ENCODE assay signal across 2 cellular contexts in the genomic region with DNA sequence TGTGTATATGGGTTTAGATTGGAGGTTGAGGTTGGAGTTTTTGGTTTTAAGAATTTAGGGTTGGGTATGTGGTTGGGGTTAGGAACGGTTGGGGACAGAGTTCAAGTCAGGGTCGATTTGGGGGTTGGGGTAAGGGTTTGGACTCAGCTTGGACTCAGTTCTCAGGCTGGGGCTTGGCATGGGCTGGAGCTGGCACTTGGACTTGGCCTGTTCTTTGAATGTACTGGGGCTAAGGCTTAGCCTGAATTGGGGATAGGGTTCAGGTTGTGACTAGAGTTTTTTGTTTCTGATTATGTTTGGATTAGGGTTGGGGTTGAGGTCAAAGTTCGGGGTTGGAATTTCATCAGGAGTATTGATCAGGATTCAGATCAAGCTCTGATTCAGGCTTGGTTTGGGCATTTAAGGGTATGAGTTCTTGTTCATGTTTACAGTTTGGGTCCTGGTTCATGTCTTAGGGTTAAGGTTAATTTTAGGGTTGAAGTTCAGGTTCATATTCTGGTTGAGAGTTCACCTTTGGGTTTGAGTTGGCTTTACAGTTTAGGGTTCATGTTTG.
TF ChIP-seq lines count a peak whose summit lies in the region.

No MANE protein-coding gene starts in this region.

TF ChIP-seq in liver, 16 proteins besides CTCF, POLR2A, EP300 and RAD21 (continued from another document):
- TF ChIP-seq, protein P1, sequence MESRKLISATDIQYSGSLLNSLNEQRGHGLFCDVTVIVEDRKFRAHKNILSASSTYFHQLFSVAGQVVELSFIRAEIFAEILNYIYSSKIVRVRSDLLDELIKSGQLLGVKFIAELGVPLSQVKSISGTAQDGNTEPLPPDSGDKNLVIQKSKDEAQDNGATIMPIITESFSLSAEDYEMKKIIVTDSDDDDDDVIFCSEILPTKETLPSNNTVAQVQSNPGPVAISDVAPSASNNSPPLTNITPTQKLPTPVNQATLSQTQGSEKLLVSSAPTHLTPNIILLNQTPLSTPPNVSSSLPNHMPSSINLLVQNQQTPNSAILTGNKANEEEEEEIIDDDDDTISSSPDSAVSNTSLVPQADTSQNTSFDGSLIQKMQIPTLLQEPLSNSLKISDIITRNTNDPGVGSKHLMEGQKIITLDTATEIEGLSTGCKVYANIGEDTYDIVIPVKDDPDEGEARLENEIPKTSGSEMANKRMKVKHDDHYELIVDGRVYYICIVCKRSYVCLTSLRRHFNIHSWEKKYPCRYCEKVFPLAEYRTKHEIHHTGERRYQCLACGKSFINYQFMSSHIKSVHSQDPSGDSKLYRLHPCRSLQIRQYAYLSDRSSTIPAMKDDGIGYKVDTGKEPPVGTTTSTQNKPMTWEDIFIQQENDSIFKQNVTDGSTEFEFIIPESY (IDR thresholded peaks at IDR 0.05): no peak
- TF ChIP-seq EGR1 (IDR thresholded peaks at IDR 0.05; ENCODE audit: low read depth in 2 of 2) (no peak), GABPA (IDR thresholded peaks at IDR 0.05 in 1 of 2, conservative IDR thresholded peaks at IDR 0.05 in 1 of 2) (no peak), RXRA (IDR thresholded peaks at IDR 0.05) (peak; percentile 75 to 86), YY1 (IDR thresholded peaks at IDR 0.05) (peak; percentile 30), FOXA1 (IDR thresholded peaks at IDR 0.05) (no peak), HNF4A (conservative IDR thresholded peaks at IDR 0.05) (peak; percentile 85 to 89), TAF1 (conservative IDR thresholded peaks at IDR 0.05) (no peak), SP1 (IDR thresholded peaks at IDR 0.05) (peak; percentile 27), NR2F2 (IDR thresholded peaks at IDR 0.05) (peak; percentile 87), JUND (IDR thresholded peaks at IDR 0.05) (peak in 1 of 2 donors; percentile 21)
- TF ChIP-seq, protein P2, sequence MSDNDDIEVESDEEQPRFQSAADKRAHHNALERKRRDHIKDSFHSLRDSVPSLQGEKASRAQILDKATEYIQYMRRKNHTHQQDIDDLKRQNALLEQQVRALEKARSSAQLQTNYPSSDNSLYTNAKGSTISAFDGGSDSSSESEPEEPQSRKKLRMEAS (IDR thresholded peaks at IDR 0.05): no peak
- TF ChIP-seq, protein P3, sequence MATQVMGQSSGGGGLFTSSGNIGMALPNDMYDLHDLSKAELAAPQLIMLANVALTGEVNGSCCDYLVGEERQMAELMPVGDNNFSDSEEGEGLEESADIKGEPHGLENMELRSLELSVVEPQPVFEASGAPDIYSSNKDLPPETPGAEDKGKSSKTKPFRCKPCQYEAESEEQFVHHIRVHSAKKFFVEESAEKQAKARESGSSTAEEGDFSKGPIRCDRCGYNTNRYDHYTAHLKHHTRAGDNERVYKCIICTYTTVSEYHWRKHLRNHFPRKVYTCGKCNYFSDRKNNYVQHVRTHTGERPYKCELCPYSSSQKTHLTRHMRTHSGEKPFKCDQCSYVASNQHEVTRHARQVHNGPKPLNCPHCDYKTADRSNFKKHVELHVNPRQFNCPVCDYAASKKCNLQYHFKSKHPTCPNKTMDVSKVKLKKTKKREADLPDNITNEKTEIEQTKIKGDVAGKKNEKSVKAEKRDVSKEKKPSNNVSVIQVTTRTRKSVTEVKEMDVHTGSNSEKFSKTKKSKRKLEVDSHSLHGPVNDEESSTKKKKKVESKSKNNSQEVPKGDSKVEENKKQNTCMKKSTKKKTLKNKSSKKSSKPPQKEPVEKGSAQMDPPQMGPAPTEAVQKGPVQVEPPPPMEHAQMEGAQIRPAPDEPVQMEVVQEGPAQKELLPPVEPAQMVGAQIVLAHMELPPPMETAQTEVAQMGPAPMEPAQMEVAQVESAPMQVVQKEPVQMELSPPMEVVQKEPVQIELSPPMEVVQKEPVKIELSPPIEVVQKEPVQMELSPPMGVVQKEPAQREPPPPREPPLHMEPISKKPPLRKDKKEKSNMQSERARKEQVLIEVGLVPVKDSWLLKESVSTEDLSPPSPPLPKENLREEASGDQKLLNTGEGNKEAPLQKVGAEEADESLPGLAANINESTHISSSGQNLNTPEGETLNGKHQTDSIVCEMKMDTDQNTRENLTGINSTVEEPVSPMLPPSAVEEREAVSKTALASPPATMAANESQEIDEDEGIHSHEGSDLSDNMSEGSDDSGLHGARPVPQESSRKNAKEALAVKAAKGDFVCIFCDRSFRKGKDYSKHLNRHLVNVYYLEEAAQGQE (IDR thresholded peaks at IDR 0.05): no peak
- TF ChIP-seq, protein P4, sequence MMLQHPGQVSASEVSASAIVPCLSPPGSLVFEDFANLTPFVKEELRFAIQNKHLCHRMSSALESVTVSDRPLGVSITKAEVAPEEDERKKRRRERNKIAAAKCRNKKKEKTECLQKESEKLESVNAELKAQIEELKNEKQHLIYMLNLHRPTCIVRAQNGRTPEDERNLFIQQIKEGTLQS (IDR thresholded peaks at IDR 0.05): no peak

TF ChIP-seq in HepG2, 621 proteins besides CTCF, POLR2A, EP300 and RAD21 (continued from another document):
- TF ChIP-seq, protein P5, sequence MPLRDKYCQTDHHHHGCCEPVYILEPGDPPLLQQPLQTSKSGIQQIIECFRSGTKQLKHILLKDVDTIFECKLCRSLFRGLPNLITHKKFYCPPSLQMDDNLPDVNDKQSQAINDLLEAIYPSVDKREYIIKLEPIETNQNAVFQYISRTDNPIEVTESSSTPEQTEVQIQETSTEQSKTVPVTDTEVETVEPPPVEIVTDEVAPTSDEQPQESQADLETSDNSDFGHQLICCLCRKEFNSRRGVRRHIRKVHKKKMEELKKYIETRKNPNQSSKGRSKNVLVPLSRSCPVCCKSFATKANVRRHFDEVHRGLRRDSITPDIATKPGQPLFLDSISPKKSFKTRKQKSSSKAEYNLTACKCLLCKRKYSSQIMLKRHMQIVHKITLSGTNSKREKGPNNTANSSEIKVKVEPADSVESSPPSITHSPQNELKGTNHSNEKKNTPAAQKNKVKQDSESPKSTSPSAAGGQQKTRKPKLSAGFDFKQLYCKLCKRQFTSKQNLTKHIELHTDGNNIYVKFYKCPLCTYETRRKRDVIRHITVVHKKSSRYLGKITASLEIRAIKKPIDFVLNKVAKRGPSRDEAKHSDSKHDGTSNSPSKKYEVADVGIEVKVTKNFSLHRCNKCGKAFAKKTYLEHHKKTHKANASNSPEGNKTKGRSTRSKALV (CRISPR knock-in tag; IDR thresholded peaks at IDR 0.05): no peak
- no peak for TF ChIP-seq GFI1 (CRISPR knock-in tag; IDR thresholded peaks at IDR 0.05; ENCODE audit: borderline replicate concordance)
- TF ChIP-seq SNRNP70 (IDR thresholded peaks at IDR 0.05; ENCODE audit: low read depth, low read length): no peak
- TF ChIP-seq, protein P6, sequence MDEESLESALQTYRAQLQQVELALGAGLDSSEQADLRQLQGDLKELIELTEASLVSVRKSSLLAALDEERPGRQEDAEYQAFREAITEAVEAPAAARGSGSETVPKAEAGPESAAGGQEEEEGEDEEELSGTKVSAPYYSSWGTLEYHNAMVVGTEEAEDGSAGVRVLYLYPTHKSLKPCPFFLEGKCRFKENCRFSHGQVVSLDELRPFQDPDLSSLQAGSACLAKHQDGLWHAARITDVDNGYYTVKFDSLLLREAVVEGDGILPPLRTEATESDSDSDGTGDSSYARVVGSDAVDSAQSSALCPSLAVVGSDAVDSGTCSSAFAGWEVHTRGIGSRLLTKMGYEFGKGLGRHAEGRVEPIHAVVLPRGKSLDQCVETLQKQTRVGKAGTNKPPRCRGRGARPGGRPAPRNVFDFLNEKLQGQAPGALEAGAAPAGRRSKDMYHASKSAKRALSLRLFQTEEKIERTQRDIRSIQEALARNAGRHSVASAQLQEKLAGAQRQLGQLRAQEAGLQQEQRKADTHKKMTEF (CRISPR knock-in tag; IDR thresholded peaks at IDR 0.05): no peak
- no peak for TF ChIP-seq KDM5A (IDR thresholded peaks at IDR 0.05; ENCODE audit: borderline replicate concordance, low read length)
- TF ChIP-seq SPEN (CRISPR knock-in tag; IDR thresholded peaks at IDR 0.05; ENCODE audit: low read depth): no peak
- TF ChIP-seq ZNF292 (CRISPR knock-in tag; IDR thresholded peaks at IDR 0.05; ENCODE audit: borderline replicate concordance, low read depth): no peak
- TF ChIP-seq, protein P7, sequence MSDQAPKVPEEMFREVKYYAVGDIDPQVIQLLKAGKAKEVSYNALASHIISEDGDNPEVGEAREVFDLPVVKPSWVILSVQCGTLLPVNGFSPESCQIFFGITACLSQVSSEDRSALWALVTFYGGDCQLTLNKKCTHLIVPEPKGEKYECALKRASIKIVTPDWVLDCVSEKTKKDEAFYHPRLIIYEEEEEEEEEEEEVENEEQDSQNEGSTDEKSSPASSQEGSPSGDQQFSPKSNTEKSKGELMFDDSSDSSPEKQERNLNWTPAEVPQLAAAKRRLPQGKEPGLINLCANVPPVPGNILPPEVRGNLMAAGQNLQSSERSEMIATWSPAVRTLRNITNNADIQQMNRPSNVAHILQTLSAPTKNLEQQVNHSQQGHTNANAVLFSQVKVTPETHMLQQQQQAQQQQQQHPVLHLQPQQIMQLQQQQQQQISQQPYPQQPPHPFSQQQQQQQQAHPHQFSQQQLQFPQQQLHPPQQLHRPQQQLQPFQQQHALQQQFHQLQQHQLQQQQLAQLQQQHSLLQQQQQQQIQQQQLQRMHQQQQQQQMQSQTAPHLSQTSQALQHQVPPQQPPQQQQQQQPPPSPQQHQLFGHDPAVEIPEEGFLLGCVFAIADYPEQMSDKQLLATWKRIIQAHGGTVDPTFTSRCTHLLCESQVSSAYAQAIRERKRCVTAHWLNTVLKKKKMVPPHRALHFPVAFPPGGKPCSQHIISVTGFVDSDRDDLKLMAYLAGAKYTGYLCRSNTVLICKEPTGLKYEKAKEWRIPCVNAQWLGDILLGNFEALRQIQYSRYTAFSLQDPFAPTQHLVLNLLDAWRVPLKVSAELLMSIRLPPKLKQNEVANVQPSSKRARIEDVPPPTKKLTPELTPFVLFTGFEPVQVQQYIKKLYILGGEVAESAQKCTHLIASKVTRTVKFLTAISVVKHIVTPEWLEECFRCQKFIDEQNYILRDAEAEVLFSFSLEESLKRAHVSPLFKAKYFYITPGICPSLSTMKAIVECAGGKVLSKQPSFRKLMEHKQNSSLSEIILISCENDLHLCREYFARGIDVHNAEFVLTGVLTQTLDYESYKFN (CRISPR knock-in tag; conservative IDR thresholded peaks at IDR 0.05): no peak
- no peak for TF ChIP-seq NFE2 (CRISPR knock-in tag; IDR thresholded peaks at IDR 0.05)
- TF ChIP-seq PHB2 (IDR thresholded peaks at IDR 0.05; ENCODE audit: partially characterized antibody): no peak
- no peak for TF ChIP-seq ZBTB1 (CRISPR knock-in tag; IDR thresholded peaks at IDR 0.05; ENCODE audit: borderline replicate concordance)
